Comparison of ENCODE assay signal across 14 cellular contexts in the genomic region with DNA sequence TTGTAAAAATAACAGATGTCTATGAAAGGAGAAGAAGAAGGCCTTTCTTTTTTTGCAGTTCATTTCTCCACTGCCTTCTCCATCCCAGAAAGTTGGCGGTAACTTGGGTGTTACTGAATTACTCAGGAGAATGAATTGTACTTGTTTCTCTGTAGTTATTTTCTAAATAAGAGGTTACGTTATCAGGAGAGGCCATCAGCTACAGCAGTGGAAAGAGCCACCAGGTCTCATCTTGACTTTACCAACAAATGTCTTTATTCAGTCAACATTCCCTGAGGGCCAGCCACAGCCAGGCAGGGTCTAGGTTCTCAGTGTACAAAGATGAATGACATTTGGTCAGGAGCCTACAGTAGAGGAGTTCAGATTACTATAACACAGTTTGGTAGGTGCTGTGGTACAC. TPM values are rescaled to one million over a fixed set of nuclear protein-coding genes. Genes with fewer than 3 reads are reported as not detected.
DNase-seq lines count a peak whose midpoint lies in the region; ATAC-seq, FAIRE-seq and TF ChIP-seq lines count a peak whose summit lies in the region.
"Had no signal": no experiment of that assay in that cellular context is flagged by ENCODE, and none has a peak within 500 bp of the region (broad histone marks: within the 10 kb centered on the region; RNA-seq: fewer than 3 reads in every experiment).

No MANE protein-coding gene starts in this region.

- DNase-seq in MCF 10A (ENCODE audit: unreplicated experiment): no peak
- no peak for DNase-seq in mammary epithelial cell
- DNase-seq in left ventricle myocardium superior: no peak
- DNase-seq in prostate gland (ENCODE audit: low spot score): no peak
- no peak for DNase-seq in upper lobe of right lung
- DNase-seq in small intestine: no peak
- DNase-seq in dedifferentiated amniotic fluid mesenchymal stem cell (ENCODE audit: extremely low spot score): no peak
- DNase-seq: activated naive CD8-positive, alpha-beta T cell treated with anti-CD3 and anti-CD28 coated beads for 36 hours; NCI-H1694 treated with DMSO at 0.1 percent for 48 hours; NCI-H526; stimulated activated CD4-positive, alpha-beta T cell treated with anti-CD3 and anti-CD28 coated beads, Interleukin-15, amount 100 ng/mL, for 24 hours had no signal

- WGBS in mammary epithelial cell (ENCODE audit: low coverage, missing lambda C conversion rate): 95% methylated on average over 2 of the region's 2 CpGs
- 80% methylated on average over 2 of the region's 2 CpGs for WGBS in prostate gland
- WGBS in small intestine, 3 donors: 93 to 98% (median 93%) methylated on average over 2 of the region's 2 CpGs

- FAIRE-seq in small intestine (lab: Jason Lieb, UNC): no peak
- FAIRE-seq: RCC 7860 had no signal

- peaks cover 50% of the 10 kb centered on the region for H3K4me1 Mint-ChIP-seq in MCF 10A (ENCODE audit: insufficient read depth, unreplicated experiment)

- no peaks in the 10 kb centered on the region for H3K9me3 ChIP-seq in mammary epithelial cell (replicated peaks; ENCODE audit: insufficient read depth, low read length)
- no peaks in the 10 kb centered on the region for H3K9me3 ChIP-seq in prostate gland
- H3K9me3 ChIP-seq in upper lobe of right lung: no peaks in the 10 kb centered on the region
- no peaks in the 10 kb centered on the region for H3K9me3 ChIP-seq in small intestine (ENCODE audit: control insufficient read depth, low read depth)

- BruUV-seq in MCF 10A (replicated peaks; lab: Mats Ljungman, UMichigan): no TSS peak
- BruUV-seq in mammary epithelial cell (replicated peaks; lab: Mats Ljungman, UMichigan): no TSS peak

- dilution Hi-C loops in mammary epithelial cell (cut with HindIII; ENCODE audit: low sequenced_read_pairs): no loop called here

- ATAC-seq in left ventricle myocardium superior: peak; percentile 20
- no peak for ATAC-seq in upper lobe of right lung
- ATAC-seq in GM21786 (IDR thresholded peaks at IDR 0.05; ENCODE audit: unreplicated experiment): no peak

- peaks cover 7% of the 10 kb centered on the region for H3K9me3 Mint-ChIP-seq in MCF 10A (ENCODE audit: unreplicated experiment)

- no peak overlapping the region for H2AFZ ChIP-seq in mammary epithelial cell (ENCODE audit: low read depth, low read length)

- in situ Hi-C loops in mammary epithelial cell (cut with MboI; ENCODE audit: low sequenced_read_pairs in 2 of 2): no loop called here

- CTCF ChIA-PET in MCF 10A (lab: Yijun Ruan, JAX) (interaction anchor here (0.6 to 2.0 kb wide), 3 partner anchors 22 to 1706 kb away, joined by 3 to 8 read pairs (median 3); partner anchors contain the start of gene CASP6), mammary epithelial cell (lab: Charles Lee; ENCODE audit: low non-redundant PET) (no interaction called here)

- TF ChIP-seq CTCF in MCF 10A (IDR thresholded peaks at IDR 0.05; ENCODE audit: unreplicated experiment) (no peak), mammary epithelial cell (conservative IDR thresholded peaks at IDR 0.05 in 1 of 2, IDR thresholded peaks at IDR 0.05 in 1 of 2; ENCODE audit: extremely low read depth in 1 of 2, insufficient read depth in 1 of 2, low read depth in 1 of 2, low read length in 2 of 2) (no peak), prostate gland (IDR thresholded peaks at IDR 0.05) (no peak), upper lobe of right lung (IDR thresholded peaks at IDR 0.05) (no peak)

- TF ChIP-seq POLR2A in prostate gland (IDR thresholded peaks at IDR 0.05): no peak

- H4K20me1 ChIP-seq in mammary epithelial cell (ENCODE audit: insufficient read depth, low read length): no peaks in the 10 kb centered on the region

- H3K36me3 Mint-ChIP-seq in MCF 10A (ENCODE audit: insufficient read depth, unreplicated experiment): peaks cover 27% of the 10 kb centered on the region

- intact Hi-C loops in MCF 10A (cut with micrococcal nuclease) (no loop called here), mammary epithelial cell (cut with micrococcal nuclease) (no loop called here), left ventricle myocardium superior (cut with micrococcal nuclease) (no loop called here), prostate gland (cut with DNase I) (loop anchor here (10.0 kb wide), 1 partner anchor 173 kb away; the partner anchor contains the start of gene SGMS2), upper lobe of right lung (cut with DNase I) (no loop called here)

- no peaks in the 10 kb centered on the region for H3K27me3 Mint-ChIP-seq in MCF 10A (ENCODE audit: insufficient read depth, unreplicated experiment)
- H3K27me3 Mint-ChIP-seq: activated naive CD8-positive, alpha-beta T cell treated with anti-CD3 and anti-CD28 coated beads for 36 hours had no signal

- H3K9ac ChIP-seq in mammary epithelial cell (ENCODE audit: insufficient read depth, low read length): no peak overlapping the region

- H3K27ac Mint-ChIP-seq in MCF 10A (ENCODE audit: low read depth, unreplicated experiment): peak overlapping the region; percentile 16
- H3K27ac Mint-ChIP-seq: activated naive CD8-positive, alpha-beta T cell treated with anti-CD3 and anti-CD28 coated beads for 36 hours had no signal

- H3K27me3 ChIP-seq in mammary epithelial cell (ENCODE audit: insufficient read depth, low read length) (no peaks in the 10 kb centered on the region), prostate gland (replicated peaks; ENCODE audit: insufficient read depth) (no peaks in the 10 kb centered on the region), upper lobe of right lung (no peaks in the 10 kb centered on the region), small intestine (ENCODE audit: control insufficient read depth in 2 of 2, insufficient read depth in 2 of 2, low read length in 2 of 2) (no peaks in the 10 kb centered on the region)

- H3K4me3 ChIP-seq in mammary epithelial cell (replicated peaks in 1 of 3; ENCODE audit: insufficient read depth in 1 of 3, low read depth in 2 of 3, low read length in 3 of 3) (no peak overlapping the region), prostate gland (no peak overlapping the region), upper lobe of right lung (no peak overlapping the region), small intestine (ENCODE audit: low read depth in 1 of 2, low read length in 2 of 2) (no peak overlapping the region)

- H3K4me1 ChIP-seq in mammary epithelial cell (ENCODE audit: insufficient read depth, low read length): no peaks in the 10 kb centered on the region
- H3K4me1 ChIP-seq in prostate gland (replicated peaks): no peaks in the 10 kb centered on the region
- peaks cover 23% of the 10 kb centered on the region for H3K4me1 ChIP-seq in upper lobe of right lung
- H3K4me1 ChIP-seq in small intestine (ENCODE audit: control insufficient read depth in 2 of 2, insufficient read depth in 1 of 2, low read depth in 1 of 2, low read length in 1 of 2): peaks cover 0 to 7% of the 10 kb centered on the region in 2 donors

- peaks cover 51% of the 10 kb centered on the region for H3K79me2 ChIP-seq in mammary epithelial cell (ENCODE audit: insufficient read depth, low read length)

- H3K4me2 ChIP-seq in mammary epithelial cell (ENCODE audit: insufficient read depth, low read depth, low read length): no peak overlapping the region

- no peak overlapping the region for H3K4me3 Mint-ChIP-seq in MCF 10A (ENCODE audit: unreplicated experiment)
- H3K4me3 Mint-ChIP-seq: activated naive CD8-positive, alpha-beta T cell treated with anti-CD3 and anti-CD28 coated beads for 36 hours had no signal

- H3K36me3 ChIP-seq in mammary epithelial cell (ENCODE audit: insufficient read depth, low read length): peaks cover 3% of the 10 kb centered on the region
- no peaks in the 10 kb centered on the region for H3K36me3 ChIP-seq in prostate gland
- no peaks in the 10 kb centered on the region for H3K36me3 ChIP-seq in upper lobe of right lung
- no peaks in the 10 kb centered on the region for H3K36me3 ChIP-seq in small intestine (ENCODE audit: control insufficient read depth in 2 of 2, insufficient read depth in 2 of 2, low read length in 2 of 2)

- H3K27ac ChIP-seq in mammary epithelial cell (ENCODE audit: insufficient read depth, low read depth, low read length) (no peak overlapping the region), prostate gland (peak overlapping the region; percentile 37 to 50), upper lobe of right lung (peak overlapping the region; percentile 32), small intestine (ENCODE audit: low read depth in 1 of 2, low read length in 1 of 2) (no peak overlapping the region)
- H3K27ac ChIP-seq: HL-60 had no signal

- POLR2A ChIA-PET in MCF 10A (lab: Yijun Ruan, JAX): no interaction called here

RNA-seq across cellular contexts. Expression of gene HADH, which starts 8.1 kb away (rescaled TPM):
- 19.2 and 26.2 TPM in 2 replicates for total RNA-seq in MCF 10A (2022)
- total RNA-seq in mammary epithelial cell: 10 to 100 TPM; 48.6 to 65.2 TPM
- 42.9 TPM for polyA plus RNA-seq in mammary epithelial cell
- polyA minus RNA-seq in mammary epithelial cell: 41.5 TPM
- 252 TPM for total RNA-seq in left ventricle myocardium superior
- 10 to 100 TPM; 69.0 to 75.2 TPM for total RNA-seq in prostate gland
- 37.9 TPM for total RNA-seq in upper lobe of right lung
- 100 to 1,000 TPM in 2 of 3 donors, 10 to 100 TPM in 1; 81.9 to 166 (median 113) TPM for polyA plus RNA-seq in small intestine

Comparison
In these comparisons a context has a peak if more than half of its experiments do, and no peak if none do; other contexts are left out.
1. H3K27ac ChIP-seq: peak in prostate gland (2 of 2) and upper lobe of right lung (single experiment); none in mammary epithelial cell (single experiment) and small intestine (0 of 2).